ENCODE assay signal across 13 cellular contexts in genomic region chr14:68974759-68975347, GRCh38. TPM values are rescaled to one million over a fixed set of nuclear protein-coding genes. Genes with fewer than 3 reads are reported as not detected.
A peak's percentile ranks its signal among the peaks of the same experiment; 100 is the strongest.
DNase-seq lines count a peak whose midpoint lies in the region; ATAC-seq and TF ChIP-seq lines count a peak whose summit lies in the region.
"Had no signal": no experiment of that assay in that cellular context is flagged by ENCODE, and none has a peak within 500 bp of the region (broad histone marks: within the 10 kb centered on the region; RNA-seq: fewer than 3 reads in every experiment).

No MANE protein-coding gene starts in this region.

- H3K4me2 ChIP-seq in Loucy (ENCODE audit: low read depth, low read length, poor library complexity, severe bottlenecking): peak overlapping the region; percentile 98

- H3K36me3 ChIP-seq in Loucy (ENCODE audit: insufficient read depth, low read length): peaks cover 21% of the 10 kb centered on the region
- H3K36me3 ChIP-seq in liver (ENCODE audit: control insufficient read depth in 4 of 4, insufficient read depth in 3 of 4, low read depth in 1 of 4, low read length in 3 of 4): peaks cover 0 to 5% (median 3%) of the 10 kb centered on the region in 4 donors
- peaks cover 25% of the 10 kb centered on the region for H3K36me3 ChIP-seq in thoracic aorta

- 55% methylated on average over 6 of the region's 6 CpGs for WGBS in liver

- no peak overlapping the region for H2AFZ ChIP-seq in Loucy (ENCODE audit: low read length)

- H3K27ac ChIP-seq in liver (ENCODE audit: low read depth in 1 of 2, low read length in 2 of 2) (peak overlapping the region in 1 of 2 donors; percentile 10), thoracic aorta (peak overlapping the region; percentile 100)

- 0 out of 2 replicates have a peak, but pooled peaks cover 5% of the 10 kb centered on the region for H3F3A ChIP-seq in Loucy (ENCODE audit: low read depth)

- peak in 1 of 2 donors; percentile 40 for TF ChIP-seq RAD21 in liver (IDR thresholded peaks at IDR 0.05)

- no peaks in the 10 kb centered on the region; the same call in 1 of the 2 replicates for H3K9me3 ChIP-seq in Loucy (ENCODE audit: insufficient read depth, low read depth, low read length)
- no peaks in the 10 kb centered on the region for H3K9me3 ChIP-seq in liver (ENCODE audit: control insufficient read depth in 4 of 4, low read length in 3 of 4)
- H3K9me3 ChIP-seq in thoracic aorta: no peaks in the 10 kb centered on the region
- H3K9me3 ChIP-seq: testis had no signal

- DNase-seq in astrocyte of the hippocampus (ENCODE audit: low read depth, low spot score) (peak; percentile 38), thoracic aorta (ENCODE audit: low spot score) (no peak), medulla oblongata (ENCODE audit: extremely low spot score) (no peak), NCI-H2029 (lab: John Stamatoyannopoulos, UW) (no peak), GF-D8 (lab: John Stamatoyannopoulos, UW) (no peak)
- DNase-seq: effector memory CD4-positive, alpha-beta T cell; hippocampal formation; MM.1S; NCI-H345; testis had no signal

- H3K79me2 ChIP-seq in Loucy (ENCODE audit: insufficient read depth, low read length): peaks cover 87% of the 10 kb centered on the region

- peaks cover 58% of the 10 kb centered on the region for H4K20me1 ChIP-seq in Loucy (ENCODE audit: insufficient read depth, low read length, poor library complexity, severe bottlenecking)

- ATAC-seq in thoracic aorta (ENCODE audit: insufficient number of reproducible peaks, low FRiP score, low read depth): no peak

- no peaks in the 10 kb centered on the region for H3K9me2 ChIP-seq in Loucy (replicated peaks; ENCODE audit: low read depth, low read length)

- H3K9ac ChIP-seq in Loucy (ENCODE audit: low read depth, low read length, poor library complexity, severe bottlenecking): peak overlapping the region; percentile 96
- H3K9ac ChIP-seq in liver (ENCODE audit: low read depth in 1 of 2, low read length in 2 of 2): no peak overlapping the region

- H3K4me1 ChIP-seq in Loucy (ENCODE audit: insufficient read depth, low read length, poor library complexity, severe bottlenecking) (peaks cover 52% of the 10 kb centered on the region), liver (ENCODE audit: control insufficient read depth in 4 of 4, insufficient read depth in 4 of 4, low read length in 3 of 4) (peaks cover 19 to 40% (median 31%) of the 10 kb centered on the region in 4 donors), thoracic aorta (ENCODE audit: control insufficient read depth in 1 of 2, low read depth in 2 of 2) (peaks cover 58 to 73% of the 10 kb centered on the region in 2 donors)

- TF ChIP-seq CTCF in Loucy (conservative IDR thresholded peaks at IDR 0.05; ENCODE audit: low read length): no peak
- TF ChIP-seq CTCF in liver (IDR thresholded peaks at IDR 0.05; ENCODE audit: low read depth, low read length, missing input control): no peak
- no peak for TF ChIP-seq CTCF in thoracic aorta (IDR thresholded peaks at IDR 0.05)

- H3K27me3 ChIP-seq in Loucy (ENCODE audit: insufficient read depth, low read length, poor library complexity, severe bottlenecking) (peaks cover 7% of the 10 kb centered on the region), liver (ENCODE audit: control insufficient read depth in 4 of 4, insufficient read depth in 4 of 4, low read length in 3 of 4) (no peaks in the 10 kb centered on the region), thoracic aorta (replicated peaks; ENCODE audit: insufficient read depth) (no peaks in the 10 kb centered on the region)
- H3K27me3 ChIP-seq: testis had no signal

- H3K4me3 ChIP-seq in Loucy (ENCODE audit: low read length, poor library complexity, severe bottlenecking) (peak overlapping the region; percentile 100), liver (ENCODE audit: low read depth in 1 of 3, low read length in 3 of 3) (no peak overlapping the region), thoracic aorta (peak overlapping the region; percentile 99)
- H3K4me3 ChIP-seq: lung, testis had no signal

TF ChIP-seq in liver, 16 proteins besides CTCF, POLR2A, EP300 and RAD21:
- no peak for TF ChIP-seq JUND (IDR thresholded peaks at IDR 0.05)
- TF ChIP-seq SP1 (IDR thresholded peaks at IDR 0.05): peak; percentile 12
- TF ChIP-seq RXRA (IDR thresholded peaks at IDR 0.05): peak in 1 of 2 donors; percentile 38
- TF ChIP-seq, protein P1, sequence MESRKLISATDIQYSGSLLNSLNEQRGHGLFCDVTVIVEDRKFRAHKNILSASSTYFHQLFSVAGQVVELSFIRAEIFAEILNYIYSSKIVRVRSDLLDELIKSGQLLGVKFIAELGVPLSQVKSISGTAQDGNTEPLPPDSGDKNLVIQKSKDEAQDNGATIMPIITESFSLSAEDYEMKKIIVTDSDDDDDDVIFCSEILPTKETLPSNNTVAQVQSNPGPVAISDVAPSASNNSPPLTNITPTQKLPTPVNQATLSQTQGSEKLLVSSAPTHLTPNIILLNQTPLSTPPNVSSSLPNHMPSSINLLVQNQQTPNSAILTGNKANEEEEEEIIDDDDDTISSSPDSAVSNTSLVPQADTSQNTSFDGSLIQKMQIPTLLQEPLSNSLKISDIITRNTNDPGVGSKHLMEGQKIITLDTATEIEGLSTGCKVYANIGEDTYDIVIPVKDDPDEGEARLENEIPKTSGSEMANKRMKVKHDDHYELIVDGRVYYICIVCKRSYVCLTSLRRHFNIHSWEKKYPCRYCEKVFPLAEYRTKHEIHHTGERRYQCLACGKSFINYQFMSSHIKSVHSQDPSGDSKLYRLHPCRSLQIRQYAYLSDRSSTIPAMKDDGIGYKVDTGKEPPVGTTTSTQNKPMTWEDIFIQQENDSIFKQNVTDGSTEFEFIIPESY (IDR thresholded peaks at IDR 0.05): no peak
- peak; percentile 26 to 48 for TF ChIP-seq HNF4A (conservative IDR thresholded peaks at IDR 0.05)

RNA-seq across cellular contexts. Expression of gene ACTN1, which starts 4.2 kb away (rescaled TPM):
- 100 to 1,000 TPM in 1 of 2 donors, 10 to 100 TPM in 1; 55.4 to 100 TPM for total RNA-seq in liver
- polyA plus RNA-seq in liver: 10 to 100 TPM; 36.2 to 70.7 TPM
- 1,000 to 10,000 TPM; 1,201 to 1,291 TPM for total RNA-seq in thoracic aorta

Comparison
In these comparisons a context has a peak if more than half of its experiments do, and no peak if none do; other contexts are left out.
1. H3K4me3 ChIP-seq: peak in Loucy (single experiment) and thoracic aorta (single experiment); none in liver (0 of 3).
2. RNA of gene ACTN1, which starts 4.2 kb away (total RNA-seq): 1,201 to 1,291 TPM in thoracic aorta; 55.4 to 100 TPM in liver; every median in the first group is over 10 times any median in the second.